37 cellular contexts compared by ENCODE assay signal in genomic region chr4:13364653-13365052, GRCh38.
"Had no signal": no experiment of that assay in that cellular context is flagged by ENCODE, and none has a peak within 500 bp of the region (broad histone marks: within the 10 kb centered on the region; RNA-seq: fewer than 3 reads in every experiment).

No MANE protein-coding gene starts in this region.

- H3K27ac Mint-ChIP-seq: activated B cell treated with CpG ODN at 0.5 μM for 24 hours; activated CD4-positive, alpha-beta memory T cell treated with anti-CD3 and anti-CD28 coated beads for 36 hours; activated CD4-positive, alpha-beta T cell treated with anti-CD3 and anti-CD28 coated beads, Interleukin-2, amount 10 ng/mL, durations not matched to agents 24 days and 14 days; activated CD8-positive, alpha-beta T cell treated with anti-CD3 and anti-CD28 coated beads for 36 hours; activated naive CD4-positive, alpha-beta T cell treated with anti-CD3 and anti-CD28 coated beads, Interleukin-2, amount 10 ng/mL, durations not matched to agents 7 days and 5 days; activated naive CD4-positive, alpha-beta T cell treated with anti-CD3 and anti-CD28 coated beads, Interleukin-2, amount 50 U/mL, for 24 hours; activated naive CD8-positive, alpha-beta T cell; activated naive CD8-positive, alpha-beta T cell treated with anti-CD3 and anti-CD28 coated beads, Interleukin-2, amount 10 ng/mL, durations not matched to agents 7 days and 5 days; activated naive CD8-positive, alpha-beta T cell treated with anti-CD3 and anti-CD28 coated beads, Interleukin-2, amount 50 U/mL, for 24 hours; activated T-cell treated with anti-CD3 and anti-CD28 coated beads, Interleukin-2, amount 50 U/mL, for 72 hours; activated T-helper 1 cell treated with anti-CD3 and anti-CD28 coated beads, Interleukin-12 subunit alpha, Interleukin-12 subunit beta, Interleukin-2, Interleukin-4 antibody, amounts not matched to agents 30 ng/mL and 10 ng/mL and 1 ng/mL, durations not matched to agents 14 hours and 24 hours and 36 hours; activated T-helper 17 cell treated with anti-CD3 and anti-CD28 coated beads, Interleukin-2, amount 50 U/mL, for 72 hours; T-helper 1 cell treated with Interleukin-12 subunit alpha and Interleukin-12 subunit beta and Interleukin-4 antibody, amounts not matched to agents 30 μg/mL and 1 μg/mL, for 36 hours; T-helper 2 cell treated with Interferon-gamma antibody and Interleukin-4, amounts not matched to agents 5 μg/mL and 100 μg/mL, for 36 hours had no signal

- H3K4me1 Mint-ChIP-seq: activated B cell treated with CpG ODN at 0.5 μM for 24 hours; activated CD4-positive, alpha-beta T cell treated with anti-CD3 and anti-CD28 coated beads, Interleukin-2, amount 10 ng/mL, durations not matched to agents 24 days and 14 days; activated naive CD4-positive, alpha-beta T cell treated with anti-CD3 and anti-CD28 coated beads, Interleukin-2, amount 10 ng/mL, durations not matched to agents 7 days and 5 days; activated naive CD4-positive, alpha-beta T cell treated with anti-CD3 and anti-CD28 coated beads, Interleukin-2, amount 50 U/mL, for 24 hours; activated naive CD8-positive, alpha-beta T cell treated with anti-CD3 and anti-CD28 coated beads, Interleukin-2, amount 10 ng/mL, durations not matched to agents 7 days and 5 days; activated naive CD8-positive, alpha-beta T cell treated with anti-CD3 and anti-CD28 coated beads, Interleukin-2, amount 50 U/mL, for 24 hours; activated T-helper 17 cell treated with anti-CD3 and anti-CD28 coated beads, Interleukin-2, amount 50 U/mL, for 72 hours; central memory CD8-positive, alpha-beta T cell had no signal

- H3K4me1 ChIP-seq: ascending aorta had no signal

- H3K36me3 ChIP-seq: cardiac muscle cell had no signal

- H3K27me3 ChIP-seq: ascending aorta, cardiac muscle cell had no signal

- H3K4me3 Mint-ChIP-seq: activated B cell treated with CpG ODN at 0.5 μM for 24 hours; activated CD4-positive, alpha-beta memory T cell treated with anti-CD3 and anti-CD28 coated beads for 36 hours; activated CD4-positive, alpha-beta T cell treated with anti-CD3 and anti-CD28 coated beads, Interleukin-2, amount 10 ng/mL, durations not matched to agents 24 days and 14 days; activated CD8-positive, alpha-beta T cell treated with anti-CD3 and anti-CD28 coated beads for 36 hours; activated naive CD4-positive, alpha-beta T cell treated with anti-CD3 and anti-CD28 coated beads, Interleukin-2, amount 10 ng/mL, durations not matched to agents 7 days and 5 days; activated naive CD4-positive, alpha-beta T cell treated with anti-CD3 and anti-CD28 coated beads, Interleukin-2, amount 50 U/mL, for 24 hours; activated naive CD8-positive, alpha-beta T cell; activated naive CD8-positive, alpha-beta T cell treated with anti-CD3 and anti-CD28 coated beads, Interleukin-2, amount 10 ng/mL, durations not matched to agents 7 days and 5 days; activated naive CD8-positive, alpha-beta T cell treated with anti-CD3 and anti-CD28 coated beads, Interleukin-2, amount 50 U/mL, for 24 hours; activated T-cell treated with anti-CD3 and anti-CD28 coated beads, Interleukin-2, amount 50 U/mL, for 4 hours; activated T-cell treated with anti-CD3 and anti-CD28 coated beads, Interleukin-2, amount 50 U/mL, for 72 hours; activated T-helper 1 cell treated with anti-CD3 and anti-CD28 coated beads, Interleukin-12 subunit alpha, Interleukin-12 subunit beta, Interleukin-2, Interleukin-4 antibody, amounts not matched to agents 30 ng/mL and 10 ng/mL and 1 ng/mL, durations not matched to agents 14 hours and 24 hours and 36 hours; activated T-helper 17 cell treated with anti-CD3 and anti-CD28 coated beads, Interleukin-2, amount 50 U/mL, for 72 hours; brain; central memory CD8-positive, alpha-beta T cell; T-helper 1 cell treated with Interleukin-12 subunit alpha and Interleukin-12 subunit beta and Interleukin-4 antibody, amounts not matched to agents 30 μg/mL and 1 μg/mL, for 36 hours; T-helper 2 cell treated with Interferon-gamma antibody and Interleukin-4, amounts not matched to agents 5 μg/mL and 100 μg/mL, for 36 hours had no signal

- H3K27ac ChIP-seq: ascending aorta, cardiac muscle cell, VCaP had no signal

- FAIRE-seq: bronchial epithelial cell, TTC549 had no signal

- H3K9me3 Mint-ChIP-seq: activated B cell treated with CpG ODN at 0.5 μM for 24 hours; activated CD4-positive, alpha-beta memory T cell treated with anti-CD3 and anti-CD28 coated beads for 36 hours; activated CD4-positive, alpha-beta T cell treated with anti-CD3 and anti-CD28 coated beads, Interleukin-2, amount 10 ng/mL, durations not matched to agents 24 days and 14 days; activated CD8-positive, alpha-beta T cell treated with anti-CD3 and anti-CD28 coated beads for 36 hours; activated naive CD4-positive, alpha-beta T cell treated with anti-CD3 and anti-CD28 coated beads, Interleukin-2, amount 10 ng/mL, durations not matched to agents 7 days and 5 days; activated naive CD4-positive, alpha-beta T cell treated with anti-CD3 and anti-CD28 coated beads, Interleukin-2, amount 50 U/mL, for 24 hours; activated naive CD8-positive, alpha-beta T cell treated with anti-CD3 and anti-CD28 coated beads, Interleukin-2, amount 10 ng/mL, durations not matched to agents 7 days and 5 days; activated naive CD8-positive, alpha-beta T cell treated with anti-CD3 and anti-CD28 coated beads, Interleukin-2, amount 50 U/mL, for 24 hours; activated T-cell treated with anti-CD3 and anti-CD28 coated beads, Interleukin-2, amount 50 U/mL, for 4 hours; activated T-cell treated with anti-CD3 and anti-CD28 coated beads, Interleukin-2, amount 50 U/mL, for 72 hours; activated T-helper 1 cell treated with anti-CD3 and anti-CD28 coated beads, Interleukin-12 subunit alpha, Interleukin-12 subunit beta, Interleukin-2, Interleukin-4 antibody, amounts not matched to agents 30 ng/mL and 10 ng/mL and 1 ng/mL, durations not matched to agents 14 hours and 24 hours and 36 hours; activated T-helper 17 cell treated with anti-CD3 and anti-CD28 coated beads, Interleukin-2, amount 50 U/mL, for 72 hours; brain; central memory CD8-positive, alpha-beta T cell; T-helper 1 cell treated with Interleukin-12 subunit alpha and Interleukin-12 subunit beta and Interleukin-4 antibody, amounts not matched to agents 30 μg/mL and 1 μg/mL, for 36 hours; T-helper 2 cell treated with Interferon-gamma antibody and Interleukin-4, amounts not matched to agents 5 μg/mL and 100 μg/mL, for 36 hours had no signal

- ATAC-seq: activated CD8-positive, alpha-beta T cell treated with anti-CD3 and anti-CD28 coated beads for 36 hours; activated naive CD8-positive, alpha-beta T cell treated with anti-CD3 and anti-CD28 coated beads, Interleukin-2, amount 50 U/mL, for 24 hours; activated T-cell treated with anti-CD3 and anti-CD28 coated beads, Interleukin-2, amount 50 U/mL, for 4 hours; activated T-cell treated with anti-CD3 and anti-CD28 coated beads, Interleukin-2, amount 50 U/mL, for 72 hours; activated T-helper 17 cell treated with anti-CD3 and anti-CD28 coated beads, Interleukin-2, amount 50 U/mL, for 72 hours had no signal

- H3K4me3 ChIP-seq: ascending aorta, cardiac muscle cell had no signal

- H3K9me3 ChIP-seq: ascending aorta had no signal

- H3K27me3 Mint-ChIP-seq: activated B cell treated with CpG ODN at 0.5 μM for 24 hours; activated CD4-positive, alpha-beta memory T cell treated with anti-CD3 and anti-CD28 coated beads for 36 hours; activated CD4-positive, alpha-beta T cell treated with anti-CD3 and anti-CD28 coated beads, Interleukin-2, amount 10 ng/mL, durations not matched to agents 24 days and 14 days; activated CD8-positive, alpha-beta T cell treated with anti-CD3 and anti-CD28 coated beads for 36 hours; activated naive CD4-positive, alpha-beta T cell treated with anti-CD3 and anti-CD28 coated beads, Interleukin-2, amount 10 ng/mL, durations not matched to agents 7 days and 5 days; activated naive CD4-positive, alpha-beta T cell treated with anti-CD3 and anti-CD28 coated beads, Interleukin-2, amount 50 U/mL, for 24 hours; activated naive CD8-positive, alpha-beta T cell; activated naive CD8-positive, alpha-beta T cell treated with anti-CD3 and anti-CD28 coated beads, Interleukin-2, amount 10 ng/mL, durations not matched to agents 7 days and 5 days; activated naive CD8-positive, alpha-beta T cell treated with anti-CD3 and anti-CD28 coated beads, Interleukin-2, amount 50 U/mL, for 24 hours; activated T-helper 17 cell treated with anti-CD3 and anti-CD28 coated beads, Interleukin-2, amount 50 U/mL, for 72 hours; central memory CD8-positive, alpha-beta T cell had no signal

- DNase-seq: activated B cell treated with CpG ODN at 0.5 μM for 24 hours; activated CD4-positive, alpha-beta memory T cell treated with anti-CD3 and anti-CD28 coated beads for 36 hours; activated CD4-positive, alpha-beta T cell treated with anti-CD3 and anti-CD28 coated beads for 4 hours; activated CD4-positive, alpha-beta T cell treated with anti-CD3 and anti-CD28 coated beads, Interleukin-2, amount 10 ng/mL, durations not matched to agents 24 days and 14 days; activated CD4-positive, alpha-beta T cell treated with anti-CD3 and anti-CD28 coated beads, Interleukin-2, amount 50 U/mL, for 1 hour; activated CD4-positive, alpha-beta T cell treated with anti-CD3 and anti-CD28 coated beads, Interleukin-2, amount 50 U/mL, for 4 hours; activated CD4-positive, CD25-positive, alpha-beta regulatory T cell treated with anti-CD3 and anti-CD28 coated beads, Interleukin-2, amount 50 U/mL, for 72 hours; activated CD8-positive, alpha-beta memory T cell treated with anti-CD3 and anti-CD28 coated beads, Interleukin-2, amount 50 U/mL, for 4 hours; activated CD8-positive, alpha-beta T cell treated with anti-CD3 and anti-CD28 coated beads for 36 hours; activated effector memory CD4-positive, alpha-beta T cell treated with anti-CD3 and anti-CD28 coated beads, Interleukin-2, amount 50 U/mL, for 16 hours; activated naive CD4-positive, alpha-beta T cell treated with anti-CD3 and anti-CD28 coated beads, Interleukin-2, amount 10 ng/mL, durations not matched to agents 7 days and 5 days; activated naive CD4-positive, alpha-beta T cell treated with Interleukin-2 at 50 U/mL for 16 hours; activated naive CD8-positive, alpha-beta T cell treated with anti-CD3 and anti-CD28 coated beads, Interleukin-2, amount 10 ng/mL, durations not matched to agents 7 days and 5 days; activated naive CD8-positive, alpha-beta T cell treated with anti-CD3 and anti-CD28 coated beads, Interleukin-2, amount 50 U/mL, for 24 hours; activated T-cell treated with anti-CD3 and anti-CD28 coated beads for 4 hours; activated T-cell treated with anti-CD3 and anti-CD28 coated beads, Interleukin-2, amount 50 U/mL, for 1 hour; activated T-cell treated with anti-CD3 and anti-CD28 coated beads, Interleukin-2, amount 50 U/mL, for 4 hours; activated T-cell treated with anti-CD3 and anti-CD28 coated beads, Interleukin-2, amount 50 U/mL, for 72 hours; amygdala; anterior cingulate cortex; cerebellar nuclear complex; T-helper 1 cell; T-helper 2 cell; T-helper 9 cell had no signal
